In genomic region chr13:32585625-32586021, GRCh38 we compare ENCODE assay signal across 8 cellular contexts. TPM values are rescaled to one million over a fixed set of nuclear protein-coding genes. Genes with fewer than 3 reads are reported as not detected.
DNase-seq lines count a peak whose midpoint lies in the region; ATAC-seq and TF ChIP-seq lines count a peak whose summit lies in the region.

No MANE protein-coding gene starts in this region.

- H3K4me1 ChIP-seq in Peyer's patch: peaks cover 0 to 7% (median 0%) of the 10 kb centered on the region in 4 donors
- H3K4me1 ChIP-seq in effector memory CD4-positive, alpha-beta T cell (ENCODE audit: control insufficient read depth, insufficient read depth, low read length, poor library complexity, severe bottlenecking): peaks cover 11% of the 10 kb centered on the region

- H3K9me3 Mint-ChIP-seq in naive thymus-derived CD8-positive, alpha-beta T cell: peaks cover 0 to 2% (median 0%) of the 10 kb centered on the region in 9 donors

- H3K4me3 Mint-ChIP-seq in naive thymus-derived CD8-positive, alpha-beta T cell: peak overlapping the region; percentile 81 to 95 (median 90)

- peak; percentile 22 for DNase-seq in GM03348 (ENCODE audit: low spot score)
- peak in 1 of 3 donors; percentile 22 for DNase-seq in Peyer's patch
- no peak for DNase-seq in effector memory CD4-positive, alpha-beta T cell
- DNase-seq in naive thymus-derived CD8-positive, alpha-beta T cell: peak in 1 of 10 donors; percentile 9
- no peak for DNase-seq in stimulated activated CD4-positive, alpha-beta T cell treated with anti-CD3 and anti-CD28 coated beads, Interleukin-1b, Interleukin-23, amount 100 ng/mL, for 48 hours
- DNase-seq in mesenteric fat pad (ENCODE audit: low spot score): no peak

- H3K4me1 Mint-ChIP-seq in naive thymus-derived CD8-positive, alpha-beta T cell: peaks cover 26 to 41% (median 39%) of the 10 kb centered on the region in 4 donors

- no peaks in the 10 kb centered on the region for H3K27me3 ChIP-seq in Peyer's patch
- H3K27me3 ChIP-seq in effector memory CD4-positive, alpha-beta T cell (replicated peaks; ENCODE audit: control insufficient read depth, insufficient read depth, low read length, poor library complexity, severe bottlenecking): no peaks in the 10 kb centered on the region

- no peaks in the 10 kb centered on the region for H3K36me3 Mint-ChIP-seq in naive thymus-derived CD8-positive, alpha-beta T cell

- TF ChIP-seq POLR2A in Peyer's patch (IDR thresholded peaks at IDR 0.05): no peak

- peak overlapping the region; percentile 56 to 97 (median 84) for H3K4me3 ChIP-seq in Peyer's patch
- H3K4me3 ChIP-seq in effector memory CD4-positive, alpha-beta T cell (ENCODE audit: insufficient read depth, low read depth, low read length, poor library complexity, severe bottlenecking): peak overlapping the region; percentile 61

- peak overlapping the region; percentile 2 to 98 (median 77) for H3K27ac ChIP-seq in Peyer's patch
- H3K27ac ChIP-seq in effector memory CD4-positive, alpha-beta T cell (ENCODE audit: insufficient read depth, low read length, poor library complexity, severe bottlenecking): peak overlapping the region; percentile 54

- TF ChIP-seq CTCF in Peyer's patch (IDR thresholded peaks at IDR 0.05): no peak

- H3K27ac Mint-ChIP-seq in naive thymus-derived CD8-positive, alpha-beta T cell: peak overlapping the region; percentile 83 to 95 (median 92)

- no peaks in the 10 kb centered on the region for H3K27me3 Mint-ChIP-seq in naive thymus-derived CD8-positive, alpha-beta T cell

- POLR2A ChIA-PET in naive thymus-derived CD8-positive, alpha-beta T cell (lab: Charles Lee): interaction anchor here (0.8 to 1.7 kb wide), 14 partner anchors 47 to 1138 kb away, joined by 3 to 10 read pairs (median 4); partner anchors contain the start of genes BRCA2, N4BP2L1, N4BP2L2 and ZAR1L

- no peaks in the 10 kb centered on the region for H3K9me3 ChIP-seq in Peyer's patch
- no peaks in the 10 kb centered on the region for H3K9me3 ChIP-seq in effector memory CD4-positive, alpha-beta T cell (ENCODE audit: control insufficient read depth, low read length)

- ATAC-seq in naive thymus-derived CD8-positive, alpha-beta T cell: no peak
- ATAC-seq in HG02642 (IDR thresholded peaks at IDR 0.05; ENCODE audit: poor library complexity, unreplicated experiment): no peak
- no peak for ATAC-seq in GM18517 (IDR thresholded peaks at IDR 0.05; ENCODE audit: unreplicated experiment)

- H3K36me3 ChIP-seq in Peyer's patch: no peaks in the 10 kb centered on the region
- H3K36me3 ChIP-seq in effector memory CD4-positive, alpha-beta T cell (ENCODE audit: control insufficient read depth, insufficient read depth, low read length): no peaks in the 10 kb centered on the region

RNA-seq across cellular contexts. Expression of gene PDS5B, which starts 0.6 kb away (rescaled TPM):
- 10 to 100 TPM; 26.6 to 61.1 (median 28.9) TPM for total RNA-seq in Peyer's patch
- 10 to 100 TPM; 68.1 to 71.6 TPM for total RNA-seq in naive thymus-derived CD8-positive, alpha-beta T cell
- polyA plus RNA-seq in naive thymus-derived CD8-positive, alpha-beta T cell: 10 to 100 TPM; 32.0 to 38.1 (median 34.7) TPM
- total RNA-seq in mesenteric fat pad: 31.0 TPM

RNA-seq across cellular contexts. Expression of gene N4BP2L2, which starts 47.0 kb away (rescaled TPM):
- total RNA-seq in Peyer's patch: 100 to 1,000 TPM; 159 to 263 (median 205) TPM
- total RNA-seq in naive thymus-derived CD8-positive, alpha-beta T cell: 100 to 1,000 TPM; 332 to 395 TPM
- 100 to 1,000 TPM; 126 to 186 (median 168) TPM for polyA plus RNA-seq in naive thymus-derived CD8-positive, alpha-beta T cell
- total RNA-seq in mesenteric fat pad: 117 TPM
